Comparison of ENCODE assay signal across 17 cellular contexts in the genomic region with DNA sequence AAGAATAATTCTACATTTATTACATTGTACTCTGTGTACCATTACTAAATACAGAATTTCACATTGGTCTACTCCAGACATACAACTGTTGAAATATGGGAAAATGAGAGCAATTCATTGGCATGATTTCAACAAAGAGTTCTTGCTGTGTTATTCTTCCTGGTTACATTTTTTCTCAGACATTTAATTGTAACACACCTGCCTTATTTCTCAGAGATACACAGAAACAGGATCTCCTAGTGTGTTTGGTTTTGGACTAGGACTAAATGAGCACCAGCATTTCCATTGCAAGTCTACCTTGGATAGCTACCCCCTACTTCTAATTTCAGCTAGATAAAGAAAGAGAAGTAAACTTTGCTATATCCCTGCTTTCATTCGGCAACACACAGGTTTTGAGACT.
DNase-seq lines count a peak whose midpoint lies in the region; ATAC-seq and TF ChIP-seq lines count a peak whose summit lies in the region.
"Had no signal": no experiment of that assay in that cellular context is flagged by ENCODE, and none has a peak within 500 bp of the region (broad histone marks: within the 10 kb centered on the region; RNA-seq: fewer than 3 reads in every experiment).

No MANE protein-coding gene starts in this region.

- H3K36me3 ChIP-seq in body of pancreas (replicated peaks in 1 of 2; ENCODE audit: insufficient read depth in 1 of 2, low read depth in 2 of 2) = no peaks in the 10 kb centered on the region
- H3K36me3 ChIP-seq: BLaER1 treated with 17β-estradiol and CSF1 and Interleukin-3, amounts not matched to agents 10 nM and 100 nM had no signal

- no peaks in the 10 kb centered on the region for H3K27me3 ChIP-seq in body of pancreas
- H3K27me3 ChIP-seq: BLaER1 treated with 17β-estradiol and CSF1 and Interleukin-3, amounts not matched to agents 10 nM and 100 nM had no signal

- H3K4me1 ChIP-seq in body of pancreas = peaks cover 13% of the 10 kb centered on the region
- H3K4me1 ChIP-seq: A549; BLaER1 treated with 17β-estradiol and CSF1 and Interleukin-3, amounts not matched to agents 10 nM and 100 nM; Caco-2 had no signal

- TF ChIP-seq POLR2A in body of pancreas (IDR thresholded peaks at IDR 0.05) = no peak

- peak; percentile 86 for ATAC-seq in body of pancreas
- no peak for ATAC-seq in GM21717 (IDR thresholded peaks at IDR 0.05; ENCODE audit: unreplicated experiment)
- ATAC-seq: A549; CD8-positive, alpha-beta T cell had no signal

- DNase-seq in NCI-H748 (lab: John Stamatoyannopoulos, UW; ENCODE audit: unreplicated experiment) = peak; percentile 19
- no peak for DNase-seq in NCI-H748 treated with DMSO at 0.1 percent for 48 hours (lab: John Stamatoyannopoulos, UW)
- DNase-seq in NCI-H1930 (lab: John Stamatoyannopoulos, UW) = peak; percentile 2 to 37
- DNase-seq in body of pancreas = no peak
- no peak for DNase-seq in activated CD4-positive, CD25-positive, alpha-beta regulatory T cell (lab: John Stamatoyannopoulos, UW)
- DNase-seq: AML-193; Caco-2; Calu3; CD4-positive, alpha-beta T cell; CD8-positive, alpha-beta T cell; DMS79 treated with DMSO at 0.1 percent for 48 hours; GF-D8 had no signal

- 27 to 35% methylated on average over 1 of the region's 1 CpG for WGBS in body of pancreas, 2 donors

- no peaks in the 10 kb centered on the region for H3K9me3 ChIP-seq in body of pancreas
- H3K9me3 ChIP-seq: BLaER1 treated with 17β-estradiol and CSF1 and Interleukin-3, amounts not matched to agents 10 nM and 100 nM; Caco-2 had no signal

- H3K27ac ChIP-seq in body of pancreas = peak overlapping the region in 1 of 4 donors; percentile 47
- H3K27ac ChIP-seq: 22Rv1; A549; BLaER1 treated with 17β-estradiol and CSF1 and Interleukin-3, amounts not matched to agents 10 nM and 100 nM; C4-2B had no signal

- no peak overlapping the region for H3K4me3 ChIP-seq in body of pancreas
- H3K4me3 ChIP-seq: A549; BLaER1 treated with 17β-estradiol and CSF1 and Interleukin-3, amounts not matched to agents 10 nM and 100 nM had no signal

- no peak for TF ChIP-seq CTCF in body of pancreas (IDR thresholded peaks at IDR 0.05)

- intact Hi-C loops in body of pancreas (cut with DNase I) = no loop called here

Comparison
In these comparisons a context has a peak if more than half of its experiments do, and no peak if none do; other contexts are left out.
1. DNase-seq: peak in NCI-H748 (single experiment) and NCI-H1930 (2 of 2); none in NCI-H748 treated with DMSO at 0.1 percent for 48 hours (single experiment), body of pancreas (0 of 4) and activated CD4-positive, CD25-positive, alpha-beta regulatory T cell (0 of 4).